Comparison of ENCODE assay signal across 20 cellular contexts in genomic region chr11:116424615-116425261, GRCh38.
"Had no signal": no experiment of that assay in that cellular context is flagged by ENCODE, and none has a peak within 500 bp of the region (broad histone marks: within the 10 kb centered on the region; RNA-seq: fewer than 3 reads in every experiment).

No MANE protein-coding gene starts in this region.

- H3K27ac Mint-ChIP-seq: activated naive CD8-positive, alpha-beta T cell treated with anti-CD3 and anti-CD28 coated beads, Interleukin-2, amount 10 ng/mL, durations not matched to agents 7 days and 5 days; activated T-helper 1 cell treated with anti-CD3 and anti-CD28 coated beads, Interleukin-12 subunit alpha, Interleukin-12 subunit beta, Interleukin-2, Interleukin-4 antibody, amounts not matched to agents 30 ng/mL and 10 ng/mL and 1 ng/mL, durations not matched to agents 14 hours and 24 hours and 36 hours; immature natural killer cell; natural killer cell; progenitor cell of endocrine pancreas had no signal

- H3K9me3 Mint-ChIP-seq: activated naive CD8-positive, alpha-beta T cell treated with anti-CD3 and anti-CD28 coated beads, Interleukin-2, amount 10 ng/mL, durations not matched to agents 7 days and 5 days; activated T-helper 1 cell treated with anti-CD3 and anti-CD28 coated beads, Interleukin-12 subunit alpha, Interleukin-12 subunit beta, Interleukin-2, Interleukin-4 antibody, amounts not matched to agents 30 ng/mL and 10 ng/mL and 1 ng/mL, durations not matched to agents 14 hours and 24 hours and 36 hours; natural killer cell had no signal

- FAIRE-seq: frontal cortex had no signal

- H3K27me3 ChIP-seq: brain microvascular endothelial cell, right atrium auricular region, transverse colon had no signal

- H3K4me1 Mint-ChIP-seq: activated naive CD8-positive, alpha-beta T cell treated with anti-CD3 and anti-CD28 coated beads, Interleukin-2, amount 10 ng/mL, durations not matched to agents 7 days and 5 days; immature natural killer cell; natural killer cell had no signal

- H3K9me3 ChIP-seq: right atrium auricular region, transverse colon had no signal

- DNase-seq: activated naive CD4-positive, alpha-beta T cell; activated naive CD8-positive, alpha-beta T cell treated with anti-CD3 and anti-CD28 coated beads, Interleukin-2, amount 10 ng/mL, durations not matched to agents 7 days and 5 days; brain microvascular endothelial cell; effector memory CD4-positive, alpha-beta T cell; head of caudate nucleus; immature natural killer cell; mesenchymal stem cell; natural killer cell; occipital lobe; stimulated activated CD4-positive, alpha-beta T cell treated with anti-CD3 and anti-CD28 coated beads, Interleukin-4, amount 100 ng/mL, for 4 hours; stimulated activated CD8-positive, alpha-beta memory T cell treated with anti-CD3 and anti-CD28 coated beads, Interleukin-4, amount 100 ng/mL, for 48 hours; stimulated activated naive CD4-positive, alpha-beta T cell treated with Interleukin-2 at 50 U/mL for 16 hours; substantia nigra; T1000; transverse colon had no signal

- H3K4me2 ChIP-seq: smooth muscle cell had no signal

- H3K36me3 ChIP-seq: brain microvascular endothelial cell, right atrium auricular region, transverse colon had no signal

- H3K36me3 Mint-ChIP-seq: activated naive CD8-positive, alpha-beta T cell treated with anti-CD3 and anti-CD28 coated beads, Interleukin-2, amount 10 ng/mL, durations not matched to agents 7 days and 5 days; immature natural killer cell; natural killer cell had no signal

- H3K4me3 ChIP-seq: right atrium auricular region, smooth muscle cell, transverse colon had no signal

- H3K4me3 Mint-ChIP-seq: activated naive CD8-positive, alpha-beta T cell treated with anti-CD3 and anti-CD28 coated beads, Interleukin-2, amount 10 ng/mL, durations not matched to agents 7 days and 5 days; activated T-helper 1 cell treated with anti-CD3 and anti-CD28 coated beads, Interleukin-12 subunit alpha, Interleukin-12 subunit beta, Interleukin-2, Interleukin-4 antibody, amounts not matched to agents 30 ng/mL and 10 ng/mL and 1 ng/mL, durations not matched to agents 14 hours and 24 hours and 36 hours; immature natural killer cell; natural killer cell had no signal

- H3K27ac ChIP-seq: brain microvascular endothelial cell, right atrium auricular region, transverse colon had no signal
